Comparison of ENCODE assay signal across 10 cellular contexts in the genomic region with DNA sequence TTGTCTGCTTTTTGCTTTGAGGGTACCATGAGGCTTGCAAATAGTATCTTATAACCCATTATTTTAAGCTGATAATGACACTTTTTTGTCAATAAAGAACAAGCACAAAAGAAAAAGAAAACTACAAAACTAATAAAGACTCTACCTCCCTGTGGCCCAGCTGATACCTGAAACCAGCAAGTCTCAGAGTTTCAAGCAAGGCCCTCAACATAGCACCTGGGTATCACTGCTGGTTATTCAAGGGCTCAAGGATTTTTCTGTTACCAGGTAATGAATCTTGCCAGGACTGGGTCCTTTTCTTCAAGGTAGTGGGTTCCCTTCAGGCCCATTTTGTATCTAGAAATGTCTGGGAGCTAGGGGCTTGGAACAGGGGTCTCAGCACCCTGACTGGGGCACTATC.
"Had no signal": no experiment of that assay in that cellular context is flagged by ENCODE, and none has a peak within 500 bp of the region (broad histone marks: within the 10 kb centered on the region; RNA-seq: fewer than 3 reads in every experiment).

No MANE protein-coding gene starts in this region.

- FAIRE-seq: H54, HepG2 had no signal

- H3K4me3 ChIP-seq: GM23248, HAP-1 had no signal

- H3K4me1 Mint-ChIP-seq: IgD-negative memory B cell had no signal

- H3K9ac ChIP-seq: GM23248 had no signal

- ATAC-seq: HCT116, HepG2 had no signal

- H3K27ac ChIP-seq: GM23248, HL-60 had no signal

- DNase-seq: GM23248, GOT3, HFFc6, KBM-7 had no signal

- H3K36me3 Mint-ChIP-seq: IgD-negative memory B cell had no signal

- H3K9me3 Mint-ChIP-seq: HFFc6 had no signal

- H3K27ac Mint-ChIP-seq: HFFc6, IgD-negative memory B cell had no signal

- H3K36me3 ChIP-seq: HAP-1 had no signal

- H3K4me1 ChIP-seq: HAP-1 had no signal

- H3K4me3 Mint-ChIP-seq: HFFc6, IgD-negative memory B cell had no signal

- H3K9me3 ChIP-seq: HAP-1 had no signal

- H2AFZ ChIP-seq: GM23248 had no signal
